9 cellular contexts compared by ENCODE assay signal in the genomic region with DNA sequence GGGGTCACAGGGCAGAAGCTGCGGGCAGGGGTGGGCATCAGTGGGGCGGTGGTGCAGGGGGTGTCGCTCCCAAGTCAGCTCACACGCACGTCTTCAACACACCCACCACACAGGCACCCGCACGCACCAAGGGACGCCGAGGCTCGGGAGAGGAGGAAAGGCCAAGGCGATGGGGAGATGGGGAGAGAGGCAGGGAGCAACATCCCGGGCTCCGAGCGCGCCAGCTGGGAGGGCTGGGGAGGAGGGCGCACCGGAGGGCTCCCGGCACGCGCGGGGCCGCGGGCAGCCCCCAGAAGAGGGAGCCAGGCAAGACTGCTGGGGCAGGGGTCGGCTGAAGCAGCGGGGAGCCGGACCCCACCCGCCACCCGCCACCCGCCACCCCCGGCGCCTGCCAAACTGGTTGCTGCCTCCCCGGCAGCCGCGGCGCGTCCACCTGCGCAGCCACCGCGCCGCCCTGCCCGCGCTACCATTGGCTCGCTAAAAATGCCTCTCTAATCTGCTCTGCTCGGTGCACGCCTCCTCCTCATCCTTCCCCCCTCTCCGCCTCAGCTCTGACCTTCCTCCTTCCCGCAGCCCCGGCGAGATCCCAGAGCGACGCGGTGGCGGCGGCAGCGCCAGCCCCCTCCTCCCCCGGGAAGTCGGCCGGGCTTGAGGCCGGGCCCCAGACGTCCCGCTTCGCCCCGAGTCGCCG. TPM values are rescaled to one million over a fixed set of nuclear protein-coding genes. Genes with fewer than 3 reads are reported as not detected.
DNase-seq lines count a peak whose midpoint lies in the region; ATAC-seq and TF ChIP-seq lines count a peak whose summit lies in the region.
"Had no signal": no experiment of that assay in that cellular context is flagged by ENCODE, and none has a peak within 500 bp of the region (broad histone marks: within the 10 kb centered on the region; RNA-seq: fewer than 3 reads in every experiment).

A gene with protein sequence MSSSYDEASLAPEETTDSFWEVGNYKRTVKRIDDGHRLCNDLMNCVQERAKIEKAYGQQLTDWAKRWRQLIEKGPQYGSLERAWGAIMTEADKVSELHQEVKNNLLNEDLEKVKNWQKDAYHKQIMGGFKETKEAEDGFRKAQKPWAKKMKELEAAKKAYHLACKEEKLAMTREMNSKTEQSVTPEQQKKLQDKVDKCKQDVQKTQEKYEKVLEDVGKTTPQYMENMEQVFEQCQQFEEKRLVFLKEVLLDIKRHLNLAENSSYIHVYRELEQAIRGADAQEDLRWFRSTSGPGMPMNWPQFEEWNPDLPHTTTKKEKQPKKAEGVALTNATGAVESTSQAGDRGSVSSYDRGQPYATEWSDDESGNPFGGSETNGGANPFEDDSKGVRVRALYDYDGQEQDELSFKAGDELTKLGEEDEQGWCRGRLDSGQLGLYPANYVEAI (plus strand): TSS at position 526 of the 691 bp plus-strand sequence. CDS start 60,230 bp downstream, outside the sequence.

- peak within 1 kb of the TSS; percentile 70 for H3K4me3 Mint-ChIP-seq in CD8-positive, alpha-beta T cell
- peak within 1 kb of the TSS; percentile 52 for H3K4me3 Mint-ChIP-seq in activated T-cell treated with anti-CD3 and anti-CD28 coated beads, Interleukin-2, amount 50 U/mL, for 4 hours

- DNase-seq in CD8-positive, alpha-beta T cell: no peak
- no peak for DNase-seq in activated T-cell treated with anti-CD3 and anti-CD28 coated beads, Interleukin-2, amount 50 U/mL, for 4 hours
- DNase-seq in cardiac muscle cell (ENCODE audit: low read depth in 1 of 2, low spot score in 1 of 2): peak; percentile 10 to 83
- no peak for DNase-seq in sigmoid colon
- DNase-seq in medulla oblongata (ENCODE audit: extremely low spot score): no peak

- H3K36me3 Mint-ChIP-seq in CD8-positive, alpha-beta T cell: no peaks in the 10 kb centered on the region
- no peaks in the 10 kb centered on the region for H3K36me3 Mint-ChIP-seq in activated T-cell treated with anti-CD3 and anti-CD28 coated beads, Interleukin-2, amount 50 U/mL, for 4 hours (ENCODE audit: insufficient read depth)

- TF ChIP-seq POLR2A in sigmoid colon (IDR thresholded peaks at IDR 0.05): no peak

- H3K4me3 ChIP-seq in CD8-positive, alpha-beta T cell (ENCODE audit: low read depth, low read length): no peak within 1 kb of the TSS
- H3K4me3 ChIP-seq in HUES48 (ENCODE audit: low read depth, low read length): peak within 1 kb of the TSS; percentile 66
- peak within 1 kb of the TSS; percentile 56 for H3K4me3 ChIP-seq in cardiac muscle cell
- peak within 1 kb of the TSS in 3 of 4 donors; percentile 22 to 43 (median 42) for H3K4me3 ChIP-seq in sigmoid colon

- H3K4me1 ChIP-seq in CD8-positive, alpha-beta T cell (ENCODE audit: insufficient read depth, low read length): no peaks in the 10 kb centered on the region
- H3K4me1 ChIP-seq in HUES48 (ENCODE audit: control insufficient read depth, insufficient read depth, low read length): peaks cover 8% of the 10 kb centered on the region; the same call in 1 of the 2 replicates
- H3K4me1 ChIP-seq in cardiac muscle cell (ENCODE audit: low read depth): peaks cover 3% of the 10 kb centered on the region
- peaks cover 0 to 15% (median 13%) of the 10 kb centered on the region in 4 donors for H3K4me1 ChIP-seq in sigmoid colon

- peak; percentile 80 for ATAC-seq in CD8-positive, alpha-beta T cell
- peak; percentile 63 to 89 for ATAC-seq in activated T-cell treated with anti-CD3 and anti-CD28 coated beads, Interleukin-2, amount 50 U/mL, for 4 hours
- no peak for ATAC-seq in GM21619 (IDR thresholded peaks at IDR 0.05; ENCODE audit: unreplicated experiment)
- no peak for ATAC-seq in HG03095 (IDR thresholded peaks at IDR 0.05; ENCODE audit: unreplicated experiment)

- no peaks in the 10 kb centered on the region for H3K36me3 ChIP-seq in CD8-positive, alpha-beta T cell (ENCODE audit: insufficient read depth, low read length)
- H3K36me3 ChIP-seq in HUES48 (ENCODE audit: control insufficient read depth, insufficient read depth, low read length): no peaks in the 10 kb centered on the region
- H3K36me3 ChIP-seq in cardiac muscle cell: no peaks in the 10 kb centered on the region
- H3K36me3 ChIP-seq in sigmoid colon: no peaks in the 10 kb centered on the region

- H3K27ac Mint-ChIP-seq in CD8-positive, alpha-beta T cell: no peak within 1 kb of the TSS

- H3K4me1 Mint-ChIP-seq in CD8-positive, alpha-beta T cell (ENCODE audit: low read depth): peaks cover 6% of the 10 kb centered on the region
- peaks cover 8% of the 10 kb centered on the region for H3K4me1 Mint-ChIP-seq in activated T-cell treated with anti-CD3 and anti-CD28 coated beads, Interleukin-2, amount 50 U/mL, for 4 hours (ENCODE audit: low read depth)

- H3K9me3 Mint-ChIP-seq in CD8-positive, alpha-beta T cell: no peaks in the 10 kb centered on the region
- H3K9me3 Mint-ChIP-seq in activated T-cell treated with anti-CD3 and anti-CD28 coated beads, Interleukin-2, amount 50 U/mL, for 4 hours: no peaks in the 10 kb centered on the region

- H3K27me3 Mint-ChIP-seq in CD8-positive, alpha-beta T cell (ENCODE audit: low read depth): peaks cover 16% of the 10 kb centered on the region
- peaks cover 29% of the 10 kb centered on the region for H3K27me3 Mint-ChIP-seq in activated T-cell treated with anti-CD3 and anti-CD28 coated beads, Interleukin-2, amount 50 U/mL, for 4 hours (ENCODE audit: low read depth)

- peaks cover 6% of the 10 kb centered on the region for H3K27me3 ChIP-seq in CD8-positive, alpha-beta T cell (ENCODE audit: insufficient read depth, low read length)
- H3K27me3 ChIP-seq in HUES48 (ENCODE audit: control insufficient read depth, insufficient read depth, low read length): peaks cover 7% of the 10 kb centered on the region; the same call in 1 of the 2 replicates
- H3K27me3 ChIP-seq in cardiac muscle cell: no peaks in the 10 kb centered on the region
- H3K27me3 ChIP-seq in sigmoid colon: peaks cover 19 to 38% (median 19%) of the 10 kb centered on the region in 3 donors

- no peak for TF ChIP-seq CTCF in CD8-positive, alpha-beta T cell (IDR thresholded peaks at IDR 0.05)
- TF ChIP-seq CTCF in cardiac muscle cell (IDR thresholded peaks at IDR 0.05; ENCODE audit: low read depth, low read length) (no peak), sigmoid colon (IDR thresholded peaks at IDR 0.05) (no peak)

- CTCF ChIA-PET in CD8-positive, alpha-beta T cell (lab: Charles Lee): interaction anchor here (10.3 kb wide), 1 partner anchor 146 kb away, joined by 166 read pairs; no protein-coding TSS in a partner anchor

- H3K27ac ChIP-seq in CD8-positive, alpha-beta T cell (ENCODE audit: low read depth, low read length): no peak within 1 kb of the TSS
- H3K27ac ChIP-seq in HUES48 (ENCODE audit: low read depth, low read length) (no peak within 1 kb of the TSS), cardiac muscle cell (no peak within 1 kb of the TSS), sigmoid colon (no peak within 1 kb of the TSS)

- intact Hi-C loops in CD8-positive, alpha-beta T cell (cut with DNase I, micrococcal nuclease): no loop called here
- intact Hi-C loops in sigmoid colon (cut with DNase I): no loop called here

- POLR2A ChIA-PET in CD8-positive, alpha-beta T cell (lab: Charles Lee): interaction anchor here (0.7 kb wide), 1 partner anchor 29 kb away, joined by 3 read pairs; no protein-coding TSS in a partner anchor

- 1 to 2% methylated on average over 65 of the region's 65 CpGs for WGBS in sigmoid colon, 2 donors

- no peak for TF ChIP-seq EP300 in sigmoid colon (IDR thresholded peaks at IDR 0.05)

- H3K9me3 ChIP-seq in CD8-positive, alpha-beta T cell (ENCODE audit: low read length): no peaks in the 10 kb centered on the region
- H3K9me3 ChIP-seq in HUES48 (ENCODE audit: control insufficient read depth, insufficient read depth, low read length) (no peaks in the 10 kb centered on the region), cardiac muscle cell (ENCODE audit: low read depth) (no peaks in the 10 kb centered on the region), sigmoid colon (no peaks in the 10 kb centered on the region)

- H3K9ac ChIP-seq in HUES48 (ENCODE audit: low read depth, low read length): no peak within 1 kb of the TSS

RNA-seq across cellular contexts. Expression of the gene that starts here (rescaled TPM):
- total RNA-seq in CD8-positive, alpha-beta T cell: 1 to 10 TPM; 1.7 to 2.4 TPM
- total RNA-seq in activated T-cell treated with anti-CD3 and anti-CD28 coated beads, Interleukin-2, amount 50 U/mL, for 4 hours: under 1 TPM in 1 of 3 donors, not detected in 2; 0.05 TPM
- 12.5 and 20.3 TPM in 2 replicates for total RNA-seq in cardiac muscle cell
- 12.1 and 12.6 TPM in 2 replicates for polyA plus RNA-seq in cardiac muscle cell
- 1 to 10 TPM in 1 of 4 donors, under 1 TPM in 3; 0.36 to 1.9 (median 0.59) TPM for total RNA-seq in sigmoid colon
- polyA plus RNA-seq in sigmoid colon: under 1 TPM in 1 of 3 donors, not detected in 2; 0.89 TPM
- total RNA-seq: LHCN-M2 had no signal

Comparison
In these comparisons a context has a peak if more than half of its experiments do, and no peak if none do; other contexts are left out.
1. Peak in ATAC-seq in activated T-cell treated with anti-CD3 and anti-CD28 coated beads, Interleukin-2, amount 50 U/mL, for 4 hours; RNA of the gene not detected or under 1 TPM.
2. DNase-seq: peak in cardiac muscle cell (2 of 2); none in CD8-positive, alpha-beta T cell (0 of 7), activated T-cell treated with anti-CD3 and anti-CD28 coated beads, Interleukin-2, amount 50 U/mL, for 4 hours (single experiment), sigmoid colon (single experiment) and medulla oblongata (single experiment).